In the genomic region with DNA sequence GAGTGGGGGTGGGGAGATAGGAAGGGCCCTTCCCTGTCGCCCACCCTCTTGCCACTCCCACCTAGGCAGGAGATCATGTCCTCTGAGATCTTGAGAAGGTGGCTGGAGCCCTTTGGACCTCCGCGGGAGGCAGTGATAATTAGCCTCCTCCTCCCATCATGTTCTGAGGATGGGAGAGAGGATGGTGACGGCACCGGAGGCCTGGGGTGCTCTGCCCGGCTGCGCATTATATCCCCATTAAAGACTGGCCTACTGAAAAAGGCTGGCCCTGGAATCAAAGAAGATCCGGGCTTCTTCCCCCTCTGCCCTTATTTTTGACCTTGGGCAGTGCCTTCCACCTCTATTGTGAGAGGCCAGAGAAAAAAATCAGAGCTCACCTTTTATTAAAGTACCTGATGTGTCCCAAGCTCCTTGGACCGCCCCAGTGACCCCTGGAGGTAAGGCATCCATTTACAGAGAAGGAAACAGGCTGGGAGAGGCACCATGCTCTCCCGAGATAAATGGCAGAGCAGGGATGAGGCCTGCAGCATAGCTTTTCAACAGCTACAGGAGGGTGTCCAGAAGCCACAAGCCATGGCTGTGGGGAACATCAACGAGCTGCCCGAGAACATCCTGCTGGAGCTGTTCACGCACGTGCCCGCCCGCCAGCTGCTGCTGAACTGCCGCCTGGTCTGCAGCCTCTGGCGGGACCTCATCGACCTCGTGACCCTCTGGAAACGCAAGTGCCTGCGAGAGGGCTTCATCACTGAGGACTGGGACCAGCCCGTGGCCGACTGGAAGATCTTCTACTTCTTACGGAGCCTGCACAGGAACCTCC, we compare ENCODE assay signal across 8 cellular contexts. TPM values are rescaled to one million over a fixed set of nuclear protein-coding genes. Genes with fewer than 3 reads are reported as not detected.
DNase-seq lines count a peak whose midpoint lies in the region; ATAC-seq and TF ChIP-seq lines count a peak whose summit lies in the region.

No MANE protein-coding gene starts in this region.

- peaks cover 16% of the 10 kb centered on the region for H3K4me1 Mint-ChIP-seq in activated CD8-positive, alpha-beta T cell treated with anti-CD3 and anti-CD28 coated beads for 36 hours (ENCODE audit: low read depth)
- H3K4me1 Mint-ChIP-seq in stimulated activated memory B cell treated with anti-CD40 and anti-IgM and Interleukin-4, amounts not matched to agents 10 μg/mL and 1 μg/mL and 100 μg/mL, for 72 hours: peaks cover 19% of the 10 kb centered on the region

- H3K27ac Mint-ChIP-seq in activated CD8-positive, alpha-beta T cell treated with anti-CD3 and anti-CD28 coated beads for 36 hours: no peak overlapping the region
- H3K27ac Mint-ChIP-seq in stimulated activated memory B cell treated with anti-CD40 and anti-IgM and Interleukin-4, amounts not matched to agents 10 μg/mL and 1 μg/mL and 100 μg/mL, for 72 hours: no peak overlapping the region

- no peaks in the 10 kb centered on the region for H3K27me3 Mint-ChIP-seq in activated CD8-positive, alpha-beta T cell treated with anti-CD3 and anti-CD28 coated beads for 36 hours
- no peaks in the 10 kb centered on the region for H3K27me3 Mint-ChIP-seq in stimulated activated memory B cell treated with anti-CD40 and anti-IgM and Interleukin-4, amounts not matched to agents 10 μg/mL and 1 μg/mL and 100 μg/mL, for 72 hours

- no peak for ATAC-seq in activated CD8-positive, alpha-beta T cell treated with anti-CD3 and anti-CD28 coated beads for 36 hours
- ATAC-seq in stimulated activated memory B cell treated with anti-CD40 and anti-IgM and Interleukin-4, amounts not matched to agents 10 μg/mL and 1 μg/mL and 100 μg/mL, for 72 hours: no peak
- ATAC-seq in GM18870 (IDR thresholded peaks at IDR 0.05; ENCODE audit: unreplicated experiment) (no peak), esophagus mucosa (no peak)

- POLR2A ChIA-PET in activated CD8-positive, alpha-beta T cell treated with anti-CD3 and anti-CD28 coated beads for 36 hours (lab: Charles Lee): interaction anchor here (0.7 to 3.2 kb wide), 4 partner anchors 10 to 253 kb away, joined by 5 to 18 read pairs (median 7); no protein-coding TSS in a partner anchor

- CTCF ChIA-PET in activated CD8-positive, alpha-beta T cell treated with anti-CD3 and anti-CD28 coated beads for 36 hours (lab: Charles Lee): interaction anchor here (1.4 to 12.3 kb wide), 6 partner anchors 9 to 67 kb away, joined by 4 to 136 read pairs (median 10); a partner anchor contains a TSS

- no peak for TF ChIP-seq CTCF in activated CD8-positive, alpha-beta T cell treated with anti-CD3 and anti-CD28 coated beads for 36 hours (IDR thresholded peaks at IDR 0.05)

- H3K36me3 Mint-ChIP-seq in activated CD8-positive, alpha-beta T cell treated with anti-CD3 and anti-CD28 coated beads for 36 hours (ENCODE audit: low read depth): peaks cover 11% of the 10 kb centered on the region
- no peaks in the 10 kb centered on the region for H3K36me3 Mint-ChIP-seq in stimulated activated memory B cell treated with anti-CD40 and anti-IgM and Interleukin-4, amounts not matched to agents 10 μg/mL and 1 μg/mL and 100 μg/mL, for 72 hours

- peak; percentile 34 for DNase-seq in DMS53 (lab: John Stamatoyannopoulos, UW)
- DNase-seq in DMS53 treated with DMSO at 0.1 percent for 48 hours (lab: John Stamatoyannopoulos, UW; ENCODE audit: unreplicated experiment): no peak
- DNase-seq in activated CD8-positive, alpha-beta T cell treated with anti-CD3 and anti-CD28 coated beads for 36 hours: no peak
- no peak for DNase-seq in SKM-1 treated with dmso at 0.1 percent for 144 hours (lab: John Stamatoyannopoulos, UW; ENCODE audit: unreplicated experiment)

- peak overlapping the region; percentile 50 for H3K4me3 ChIP-seq in iPS-11a (ENCODE audit: low read depth, low read length)

- H3K9me3 Mint-ChIP-seq in activated CD8-positive, alpha-beta T cell treated with anti-CD3 and anti-CD28 coated beads for 36 hours: no peaks in the 10 kb centered on the region
- H3K9me3 Mint-ChIP-seq in stimulated activated memory B cell treated with anti-CD40 and anti-IgM and Interleukin-4, amounts not matched to agents 10 μg/mL and 1 μg/mL and 100 μg/mL, for 72 hours: no peaks in the 10 kb centered on the region

- intact Hi-C loops in activated CD8-positive, alpha-beta T cell treated with anti-CD3 and anti-CD28 coated beads for 36 hours (cut with micrococcal nuclease): no loop called here

- peak overlapping the region; percentile 72 for H3K4me3 Mint-ChIP-seq in activated CD8-positive, alpha-beta T cell treated with anti-CD3 and anti-CD28 coated beads for 36 hours
- peak overlapping the region; percentile 83 for H3K4me3 Mint-ChIP-seq in stimulated activated memory B cell treated with anti-CD40 and anti-IgM and Interleukin-4, amounts not matched to agents 10 μg/mL and 1 μg/mL and 100 μg/mL, for 72 hours

RNA-seq across cellular contexts. Expression of a gene that starts 0.8 kb away (rescaled TPM):
- 10 to 100 TPM; 18.1 to 20.4 TPM for total RNA-seq in activated CD8-positive, alpha-beta T cell treated with anti-CD3 and anti-CD28 coated beads for 36 hours
- total RNA-seq in esophagus mucosa: 6.4 TPM

RNA-seq across cellular contexts. Expression of a gene that starts 1.2 kb away (rescaled TPM):
- total RNA-seq in activated CD8-positive, alpha-beta T cell treated with anti-CD3 and anti-CD28 coated beads for 36 hours: 1 to 10 TPM; 1.7 to 1.9 TPM
- 5.9 TPM for total RNA-seq in esophagus mucosa

RNA-seq across cellular contexts. Expression of a gene that starts 8.5 kb away (rescaled TPM):
- 1 to 10 TPM; 6.2 to 7.9 TPM for total RNA-seq in activated CD8-positive, alpha-beta T cell treated with anti-CD3 and anti-CD28 coated beads for 36 hours
- 6.2 TPM for total RNA-seq in esophagus mucosa

RNA-seq across cellular contexts. Expression of a gene that starts 25.5 kb away (rescaled TPM):
- 10 to 100 TPM; 86.5 to 90.4 TPM for total RNA-seq in activated CD8-positive, alpha-beta T cell treated with anti-CD3 and anti-CD28 coated beads for 36 hours
- total RNA-seq in esophagus mucosa: 15.8 TPM

RNA-seq across cellular contexts. Expression of a gene that starts 36.0 kb away (rescaled TPM):
- total RNA-seq in activated CD8-positive, alpha-beta T cell treated with anti-CD3 and anti-CD28 coated beads for 36 hours: under 1 TPM; 0.18 to 0.20 TPM
- 0.04 TPM for total RNA-seq in esophagus mucosa
